ENCODE assay signal across 18 cellular contexts in the genomic region with DNA sequence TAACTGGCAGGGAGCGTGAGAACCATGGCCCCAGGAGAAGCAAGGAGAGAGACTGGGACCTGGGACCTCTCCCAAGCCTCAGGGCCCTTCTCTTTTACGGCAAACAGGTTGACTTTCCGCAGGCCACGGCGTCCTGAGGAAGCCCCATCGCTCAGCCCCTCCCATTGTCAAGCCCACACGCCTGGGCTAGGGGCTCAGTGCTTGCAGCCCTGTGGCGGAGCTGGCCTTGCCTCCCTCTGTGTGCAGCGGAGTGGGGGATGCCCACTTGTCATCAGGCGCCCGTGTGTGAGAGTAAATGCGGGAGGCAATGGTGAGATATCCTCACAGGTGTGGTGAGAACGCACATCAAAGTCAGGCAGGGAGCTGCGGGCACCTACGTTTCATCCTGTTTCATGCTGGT.
DNase-seq lines count a peak whose midpoint lies in the region; TF ChIP-seq lines count a peak whose summit lies in the region.
"Had no signal": no experiment of that assay in that cellular context is flagged by ENCODE, and none has a peak within 500 bp of the region (broad histone marks: within the 10 kb centered on the region; RNA-seq: fewer than 3 reads in every experiment).

No MANE protein-coding gene starts in this region.

- H3K4me3 ChIP-seq in H7 (ENCODE audit: insufficient read depth, low read depth, low read length) (no peak overlapping the region), neural progenitor cell (no peak overlapping the region)
- H3K4me3 ChIP-seq: A549; BLaER1 treated with 17β-estradiol and CSF1 and Interleukin-3, amounts not matched to agents 10 nM and 100 nM; GM12878 had no signal

- peaks cover 25% of the 10 kb centered on the region for H3K4me1 Mint-ChIP-seq in neural progenitor cell
- H3K4me1 Mint-ChIP-seq: B cell had no signal

- no peak for TF ChIP-seq CTCF in neural progenitor cell (IDR thresholded peaks at IDR 0.05)

- H3K4me1 ChIP-seq in neural progenitor cell, result peaks cover 15% of the 10 kb centered on the region
- H3K4me1 ChIP-seq: A549, Caco-2 had no signal

- no peak overlapping the region for H3K9ac ChIP-seq in neural progenitor cell
- H3K9ac ChIP-seq: BLaER1 treated with 17β-estradiol and CSF1 and Interleukin-3, amounts not matched to agents 10 nM and 100 nM had no signal

- H3F3A ChIP-seq in neural progenitor cell (ENCODE audit: low read depth), result no peaks in the 10 kb centered on the region

- no peak overlapping the region for H3K4me3 Mint-ChIP-seq in neural progenitor cell
- H3K4me3 Mint-ChIP-seq: B cell; CD4-positive, alpha-beta T cell; CD8-positive, alpha-beta T cell had no signal

- H3K4me2 ChIP-seq in neural progenitor cell, result no peak overlapping the region
- H3K4me2 ChIP-seq: A549; BLaER1 treated with 17β-estradiol and CSF1 and Interleukin-3, amounts not matched to agents 10 nM and 100 nM had no signal

- H3K27me3 ChIP-seq in H7 (ENCODE audit: control insufficient read depth, insufficient read depth, low read length) (no peaks in the 10 kb centered on the region), neural progenitor cell (no peaks in the 10 kb centered on the region)
- H3K27me3 ChIP-seq: BLaER1 treated with 17β-estradiol and CSF1 and Interleukin-3, amounts not matched to agents 10 nM and 100 nM had no signal

- no peaks in the 10 kb centered on the region for H3K36me3 Mint-ChIP-seq in neural progenitor cell

- DNase-seq in NCI-H2171 treated with DMSO at 0.1 percent for 48 hours (lab: John Stamatoyannopoulos, UW) (peak; percentile 30), NCI-H2171 (lab: John Stamatoyannopoulos, UW) (no peak), H7 (peak; percentile 47), left kidney (ENCODE audit: low read depth, low spot score) (peak; percentile 51), neural progenitor cell (ENCODE audit: low spot score) (no peak), NCI-H1048 (lab: John Stamatoyannopoulos, UW) (no peak)
- DNase-seq: AML-193; Caco-2; Calu3; CD4-positive, alpha-beta T cell; CD8-positive, alpha-beta T cell; GF-D8 had no signal

- H3K36me3 ChIP-seq in H7 (replicated peaks; ENCODE audit: control insufficient read depth, insufficient read depth, low read length) (no peaks in the 10 kb centered on the region; the same call in none of the 2 replicates), neural progenitor cell (no peaks in the 10 kb centered on the region)
- H3K36me3 ChIP-seq: BLaER1 treated with 17β-estradiol and CSF1 and Interleukin-3, amounts not matched to agents 10 nM and 100 nM had no signal

- no peak overlapping the region for H3K27ac ChIP-seq in neural progenitor cell
- H3K27ac ChIP-seq: 22Rv1; A549; BLaER1 treated with 17β-estradiol and CSF1 and Interleukin-3, amounts not matched to agents 10 nM and 100 nM; C4-2B had no signal

- H3K9me3 Mint-ChIP-seq in neural progenitor cell, result peaks cover 2% of the 10 kb centered on the region
- H3K9me3 Mint-ChIP-seq: CD4-positive, alpha-beta T cell; CD8-positive, alpha-beta T cell had no signal

- no peak overlapping the region for H2AFZ ChIP-seq in neural progenitor cell (replicated peaks)

- H3K9me3 ChIP-seq in neural progenitor cell (ENCODE audit: low read depth), result no peaks in the 10 kb centered on the region
- H3K9me3 ChIP-seq: A549; BLaER1 treated with 17β-estradiol and CSF1 and Interleukin-3, amounts not matched to agents 10 nM and 100 nM; Caco-2 had no signal

- no peak overlapping the region for H3K27ac Mint-ChIP-seq in neural progenitor cell
- H3K27ac Mint-ChIP-seq: B cell; CD4-positive, alpha-beta T cell; CD8-positive, alpha-beta T cell had no signal

- no peaks in the 10 kb centered on the region for H4K20me1 ChIP-seq in neural progenitor cell (ENCODE audit: low read depth)
- H4K20me1 ChIP-seq: BLaER1 treated with 17β-estradiol and CSF1 and Interleukin-3, amounts not matched to agents 10 nM and 100 nM had no signal

- H3K27me3 Mint-ChIP-seq in neural progenitor cell (ENCODE audit: insufficient read depth, low read depth), result peaks cover 5% of the 10 kb centered on the region

- no peaks in the 10 kb centered on the region for H3K79me2 ChIP-seq in neural progenitor cell (ENCODE audit: low read depth)

Comparison
In these comparisons a context has a peak if more than half of its experiments do, and no peak if none do; other contexts are left out.
1. DNase-seq: peak in NCI-H2171 treated with DMSO at 0.1 percent for 48 hours (single experiment), H7 (single experiment) and left kidney (single experiment); none in NCI-H2171 (single experiment), neural progenitor cell (single experiment) and NCI-H1048 (single experiment).